ENCODE assay signal across 11 cellular contexts in the genomic region with DNA sequence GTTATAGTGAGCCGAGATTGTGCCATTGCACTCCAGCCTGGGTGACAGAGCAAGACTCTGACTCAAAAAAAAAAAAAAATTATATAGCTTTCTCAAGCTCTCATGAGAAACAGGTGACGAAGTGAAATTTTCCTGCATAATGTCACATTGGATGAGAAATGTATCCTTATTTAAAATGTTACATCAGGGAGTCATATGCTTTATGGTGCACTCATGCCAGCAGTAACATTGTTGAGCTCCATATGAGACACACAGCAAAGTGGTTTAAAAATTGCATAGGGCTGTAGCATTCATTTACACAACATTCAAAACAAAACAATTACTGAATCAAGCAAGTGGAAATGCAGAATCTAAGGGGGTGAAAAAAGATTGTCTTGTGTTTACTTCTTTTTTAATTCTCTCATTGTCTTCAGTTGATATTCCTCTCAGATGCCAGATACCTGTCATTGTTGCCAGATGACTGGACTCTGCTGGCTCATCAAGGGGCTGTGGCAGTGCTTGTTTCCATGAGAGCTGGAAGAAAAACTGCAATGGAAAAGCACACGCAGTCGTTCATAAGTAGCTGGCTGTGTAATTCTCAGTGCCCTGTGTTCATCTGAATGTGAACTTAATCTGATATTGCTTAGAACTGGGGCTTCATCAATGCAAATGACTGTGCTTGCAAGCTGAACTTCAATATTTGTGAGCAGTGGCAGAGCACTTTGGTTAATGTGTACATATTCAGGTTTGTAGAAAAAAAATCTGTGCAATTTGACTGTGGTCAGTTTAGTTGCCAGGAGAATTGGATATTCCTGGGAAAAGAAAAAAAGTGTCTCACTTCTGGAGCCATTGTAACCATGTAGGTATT.
A peak's percentile ranks its signal among the peaks of the same experiment; 100 is the strongest.
DNase-seq lines count a peak whose midpoint lies in the region; ATAC-seq, FAIRE-seq and TF ChIP-seq lines count a peak whose summit lies in the region.
"Had no signal": no experiment of that assay in that cellular context is flagged by ENCODE, and none has a peak within 500 bp of the region (broad histone marks: within the 10 kb centered on the region; RNA-seq: fewer than 3 reads in every experiment).

No MANE protein-coding gene starts in this region.

- H3K4me3 ChIP-seq in cardiac fibroblast (replicated peaks in 1 of 2; ENCODE audit: low read depth in 2 of 2, low read length in 2 of 2), result no peak overlapping the region
- H3K4me3 ChIP-seq: BLaER1 had no signal

- FAIRE-seq in HTR-8/SVneo (lab: Jason Lieb, UNC), result peak; percentile 99

- DNase-seq in A172 (ENCODE audit: low spot score), result peak; percentile 74
- DNase-seq in HTR-8/SVneo (ENCODE audit: insufficient read length, low spot score), result peak; percentile 82
- DNase-seq in cardiac fibroblast (ENCODE audit: low read depth in 2 of 2), result peak; percentile 66 to 91
- peak; percentile 68 to 79 for DNase-seq in lung microvascular endothelial cell (ENCODE audit: low read depth in 2 of 2)
- no peak for DNase-seq in cortex of kidney (lab: John Stamatoyannopoulos, UW)
- DNase-seq in NCI-H187 (lab: John Stamatoyannopoulos, UW), result no peak
- DNase-seq in stimulated activated naive CD8-positive, alpha-beta T cell treated with anti-CD3 and anti-CD28 coated beads, Interleukin-15, Interleukin-2, amounts not matched to agents 100 U/mL and 50 U/mL, for 24 hours, result no peak
- DNase-seq: activated CD4-positive, CD25-positive, alpha-beta regulatory T cell treated with anti-CD3 and anti-CD28 coated beads, Interleukin-2, amount 50 U/mL, for 72 hours; retina had no signal

- no peak for TF ChIP-seq CTCF in cardiac fibroblast (IDR thresholded peaks at IDR 0.05; ENCODE audit: low read depth, low read length)

- ATAC-seq in stimulated activated naive CD8-positive, alpha-beta T cell treated with anti-CD3 and anti-CD28 coated beads, Interleukin-15, Interleukin-2, amounts not matched to agents 100 U/mL and 50 U/mL, for 24 hours, result no peak
- no peak for ATAC-seq in activated CD4-positive, CD25-positive, alpha-beta regulatory T cell treated with anti-CD3 and anti-CD28 coated beads, Interleukin-2, amount 50 U/mL, for 24 hours

Comparison
In these comparisons a context has a peak if more than half of its experiments do, and no peak if none do; other contexts are left out.
1. DNase-seq: peak in A172 (single experiment), HTR-8/SVneo (single experiment), cardiac fibroblast (2 of 2) and lung microvascular endothelial cell (2 of 2); none in cortex of kidney (single experiment), NCI-H187 (0 of 2) and stimulated activated naive CD8-positive, alpha-beta T cell treated with anti-CD3 and anti-CD28 coated beads, Interleukin-15, Interleukin-2, amounts not matched to agents 100 U/mL and 50 U/mL, for 24 hours (single experiment).